ENCODE assay signal across 27 cellular contexts in the genomic region with DNA sequence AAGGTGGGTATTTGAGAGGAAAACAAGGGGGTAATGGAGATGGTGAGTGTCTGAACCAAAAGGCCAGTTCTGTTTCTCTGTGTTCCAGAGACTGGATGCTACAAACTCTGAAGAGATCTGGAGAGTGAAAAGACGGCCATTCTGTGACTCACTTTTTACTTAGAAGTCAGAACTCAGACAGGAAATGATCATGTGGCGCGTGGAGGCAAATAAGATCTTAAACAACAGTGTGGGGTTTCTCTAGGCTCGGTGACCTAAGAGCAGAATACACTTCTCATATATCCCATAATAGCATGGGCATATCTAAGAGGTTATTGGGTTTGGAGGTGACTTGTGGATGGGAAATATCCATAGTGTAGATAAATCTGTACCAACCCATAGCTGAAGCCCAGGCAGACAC.
"Had no signal": no experiment of that assay in that cellular context is flagged by ENCODE, and none has a peak within 500 bp of the region (broad histone marks: within the 10 kb centered on the region; RNA-seq: fewer than 3 reads in every experiment).

No MANE protein-coding gene starts in this region.

- H3K9me3 ChIP-seq: ovary, psoas muscle, right lobe of liver, suprapubic skin, testis, tibial artery, transverse colon, vagina had no signal

- ATAC-seq: natural killer cell; psoas muscle; right cardiac atrium; right lobe of liver; stimulated activated memory B cell treated with anti-CD40 and anti-IgM and Interleukin-4, amounts not matched to agents 10 μg/mL and 1 μg/mL and 100 μg/mL, for 72 hours; stimulated activated naive CD8-positive, alpha-beta T cell treated with anti-CD3 and anti-CD28 coated beads, Interleukin-15, amount 100 ng/mL, for 72 hours; stimulated activated naive CD8-positive, alpha-beta T cell treated with anti-CD3 and anti-CD28 coated beads, Interleukin-15, Interleukin-2, amounts not matched to agents 100 U/mL and 50 U/mL, for 24 hours had no signal

- H3K9ac ChIP-seq: neural progenitor cell, parathyroid adenoma had no signal

- H3K27ac ChIP-seq: neural progenitor cell, ovary, parathyroid adenoma, psoas muscle, right lobe of liver, sigmoid colon, suprapubic skin, testis, tibial artery, transverse colon, upper lobe of left lung, vagina had no signal

- DNase-seq: natural killer cell; occipital lobe; ovary; posterior cingulate gyrus; psoas muscle; right cardiac atrium; right lobe of liver; sigmoid colon; small intestine; stimulated activated CD4-positive, alpha-beta T cell treated with anti-CD3 and anti-CD28 coated beads, Interleukin-15, amount 100 ng/mL, for 24 hours; stimulated activated CD4-positive, alpha-beta T cell treated with anti-CD3 and anti-CD28 coated beads, Interleukin-2, amount 100 ng/mL, for 24 hours; stimulated activated CD4-positive, alpha-beta T cell treated with anti-CD3 and anti-CD28 coated beads, Interleukin-2, amount 100 ng/mL, for 48 hours; stimulated activated CD4-positive, alpha-beta T cell treated with anti-CD3 and anti-CD28 coated beads, Interleukin-4, amount 100 ng/mL, for 24 hours; stimulated activated CD8-positive, alpha-beta memory T cell treated with anti-CD3 and anti-CD28 coated beads, Interleukin-4, amount 100 ng/mL, for 48 hours; stimulated activated naive CD4-positive, alpha-beta T cell; stimulated activated naive CD8-positive, alpha-beta T cell treated with anti-CD3 and anti-CD28 coated beads, Interleukin-15, amount 100 ng/mL, for 72 hours; stimulated activated naive CD8-positive, alpha-beta T cell treated with anti-CD3 and anti-CD28 coated beads, Interleukin-15, Interleukin-2, amounts not matched to agents 100 U/mL and 50 U/mL, for 24 hours; substantia nigra; testis; tibial artery; transverse colon; upper lobe of left lung had no signal

- H3K4me3 ChIP-seq: neural progenitor cell, ovary, psoas muscle, right lobe of liver, sigmoid colon, suprapubic skin, testis, tibial artery, transverse colon, upper lobe of left lung, vagina had no signal

- H3K79me2 ChIP-seq: parathyroid adenoma had no signal

- H3K36me3 ChIP-seq: neural progenitor cell, ovary, right lobe of liver, sigmoid colon, suprapubic skin, tibial artery, transverse colon, upper lobe of left lung, vagina had no signal

- H3K4me1 ChIP-seq: neural progenitor cell, parathyroid adenoma, psoas muscle, right lobe of liver, sigmoid colon, suprapubic skin, testis, tibial artery, transverse colon, upper lobe of left lung, vagina had no signal

- H3K27me3 ChIP-seq: neural progenitor cell, ovary, right lobe of liver, sigmoid colon, suprapubic skin, testis, tibial artery, transverse colon, upper lobe of left lung, vagina had no signal

- H2AFZ ChIP-seq: neural progenitor cell, parathyroid adenoma had no signal

- H3K4me2 ChIP-seq: neural progenitor cell had no signal
